ENCODE assay signal across 1 cellular context in the genomic region with DNA sequence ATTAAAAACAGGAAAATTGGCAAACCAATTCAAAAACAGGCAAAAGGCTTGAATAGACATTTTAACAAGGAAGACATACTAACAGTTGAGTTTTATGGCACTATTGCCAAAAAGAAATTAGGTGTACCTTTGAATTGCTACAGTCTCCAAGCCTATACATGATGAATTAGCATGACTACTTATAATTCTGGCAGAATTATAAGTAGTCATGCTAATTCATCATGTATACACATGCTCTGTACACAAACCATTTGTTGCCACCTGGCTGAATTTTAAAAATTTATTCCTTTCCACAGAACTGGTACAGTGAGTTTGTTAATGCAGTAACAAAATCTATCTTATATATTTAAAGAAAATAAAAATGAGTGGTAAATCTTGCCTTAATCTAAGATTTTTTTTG.
"Had no signal": no experiment of that assay in that cellular context is flagged by ENCODE, and none has a peak within 500 bp of the region (broad histone marks: within the 10 kb centered on the region; RNA-seq: fewer than 3 reads in every experiment).

No MANE protein-coding gene starts in this region.

- ATAC-seq: GM12878 had no signal
